ENCODE assay signal across 8 cellular contexts in genomic region chr3:31531992-31532586, GRCh38. TPM values are rescaled to one million over a fixed set of nuclear protein-coding genes. Genes with fewer than 3 reads are reported as not detected.
A peak's percentile ranks its signal among the peaks of the same experiment; 100 is the strongest.
DNase-seq lines count a peak whose midpoint lies in the region; TF ChIP-seq lines count a peak whose summit lies in the region.

No MANE protein-coding gene starts in this region.

- H3K27ac Mint-ChIP-seq in activated naive CD4-positive, alpha-beta T cell treated with anti-CD3 and anti-CD28 coated beads for 36 hours: peak overlapping the region; percentile 99

- H2AFZ ChIP-seq in neuron (ENCODE audit: low read depth, low read length): peak overlapping the region; percentile 92

- no peaks in the 10 kb centered on the region for H3K9me3 Mint-ChIP-seq in activated naive CD4-positive, alpha-beta T cell treated with anti-CD3 and anti-CD28 coated beads for 36 hours

- no peaks in the 10 kb centered on the region for H3K9me3 ChIP-seq in SJSA1 (replicated peaks)
- no peaks in the 10 kb centered on the region for H3K9me3 ChIP-seq in neuron (ENCODE audit: low read length)

- peak overlapping the region; percentile 96 for H3K27ac ChIP-seq in SJSA1

- CTCF ChIA-PET in activated naive CD4-positive, alpha-beta T cell treated with anti-CD3 and anti-CD28 coated beads for 36 hours (lab: Charles Lee): interaction anchor here (0.6 to 2.6 kb wide), 8 partner anchors 9 to 581 kb away, joined by 3 to 8 read pairs (median 3); no protein-coding TSS in a partner anchor

- no peaks in the 10 kb centered on the region for H3K27me3 Mint-ChIP-seq in activated naive CD4-positive, alpha-beta T cell treated with anti-CD3 and anti-CD28 coated beads for 36 hours (ENCODE audit: low read depth)

- peak overlapping the region; percentile 95 for H3K4me3 Mint-ChIP-seq in activated naive CD4-positive, alpha-beta T cell treated with anti-CD3 and anti-CD28 coated beads for 36 hours

- H3K36me3 ChIP-seq in SJSA1 (peaks cover 21% of the 10 kb centered on the region), neuron (ENCODE audit: insufficient read depth, low read length) (no peaks in the 10 kb centered on the region)

- DNase-seq in GM03348 (ENCODE audit: low spot score) (peak; percentile 99), HFF-Myc (ENCODE audit: extremely low read depth, low read depth) (peak; percentile 89), MV-4-11 (lab: John Stamatoyannopoulos, UW) (peak; percentile 98), SJSA1 (ENCODE audit: low read depth in 1 of 2, low spot score in 2 of 2) (peak; percentile 98 to 99), foreskin melanocyte (peak; percentile 94), stromal cell of bone marrow (ENCODE audit: low read depth) (peak; percentile 98)
- peak; percentile 99 for DNase-seq in activated naive CD4-positive, alpha-beta T cell treated with anti-CD3 and anti-CD28 coated beads for 36 hours

- H3K4me1 ChIP-seq in SJSA1 (replicated peaks) (0 out of 2 replicates have a peak, but pooled peaks cover 10% of the 10 kb centered on the region), neuron (ENCODE audit: insufficient read depth, low read length) (peaks cover 24% of the 10 kb centered on the region)

- TF ChIP-seq CTCF in HFF-Myc (IDR thresholded peaks at IDR 0.05; ENCODE audit: low read depth, low read length, missing control alignments): no peak

- H3K4me1 Mint-ChIP-seq in activated naive CD4-positive, alpha-beta T cell treated with anti-CD3 and anti-CD28 coated beads for 36 hours (ENCODE audit: low read depth): peaks cover 13% of the 10 kb centered on the region

- intact Hi-C loops in activated naive CD4-positive, alpha-beta T cell treated with anti-CD3 and anti-CD28 coated beads for 36 hours (cut with micrococcal nuclease): loop anchor here (1.0 to 10.0 kb wide), 22 partner anchors 10 to 1910 kb away; partner anchors contain the start of genes CNOT10, GPD1L, TGFBR2 and UBP1

- H3K36me3 Mint-ChIP-seq in activated naive CD4-positive, alpha-beta T cell treated with anti-CD3 and anti-CD28 coated beads for 36 hours (ENCODE audit: low read depth): peaks cover 9% of the 10 kb centered on the region

- H3K27me3 ChIP-seq in SJSA1 (replicated peaks) (no peaks in the 10 kb centered on the region), neuron (ENCODE audit: insufficient read depth, low read length) (no peaks in the 10 kb centered on the region)

- H3K4me3 ChIP-seq in HFF-Myc (replicated peaks; ENCODE audit: low read depth, low read length) (peak overlapping the region; percentile 72), SJSA1 (peak overlapping the region; percentile 78), neuron (ENCODE audit: low read length) (peak overlapping the region; percentile 99)

RNA-seq across cellular contexts. Expression of gene STT3B, which starts 0.6 kb away (rescaled TPM):
- total RNA-seq in SJSA1 (2014; rRNA removed; shearing (Covaris generic)): 125 and 172 TPM in 2 replicates
- total RNA-seq in activated naive CD4-positive, alpha-beta T cell treated with anti-CD3 and anti-CD28 coated beads for 36 hours: 100 to 1,000 TPM in 1 of 2 experiments, 10 to 100 TPM in 1; 99.3 to 117 TPM

Comparison
In these comparisons a context has a peak if more than half of its experiments do, and no peak if none do; other contexts are left out.
1. Peak in every context shown above with its lines: DNase-seq, H3K4me3 ChIP-seq and H3K27ac ChIP-seq.